In genomic region chr19:35377656-35378055, GRCh38 we compare ENCODE assay signal across 27 cellular contexts. TPM values are rescaled to one million over a fixed set of nuclear protein-coding genes. Genes with fewer than 3 reads are reported as not detected.
DNase-seq lines count a peak whose midpoint lies in the region; ATAC-seq, FAIRE-seq and TF ChIP-seq lines count a peak whose summit lies in the region.
"Had no signal": no experiment of that assay in that cellular context is flagged by ENCODE, and none has a peak within 500 bp of the region (broad histone marks: within the 10 kb centered on the region; RNA-seq: fewer than 3 reads in every experiment).

No MANE protein-coding gene starts in this region.

- CTCF ChIA-PET in HepG2 (lab: Yijun Ruan, JAX; ENCODE audit: low intra/inter-chr PET ratio, low total read pairs) = no interaction called here

- intact Hi-C loops in Right ventricle myocardium inferior (cut with DNase I) (no loop called here), right cardiac atrium (cut with DNase I) (no loop called here), HepG2 (cut with micrococcal nuclease; ENCODE audit: unreplicated experiment) (no loop called here), right lobe of liver (cut with DNase I) (no loop called here), esophagus muscularis mucosa (cut with DNase I) (no loop called here)

- no peak overlapping the region for H3K27ac Mint-ChIP-seq in HFFc6
- H3K27ac Mint-ChIP-seq: CD4-positive, CD25-positive, alpha-beta regulatory T cell; CD8-positive, alpha-beta memory T cell; GM23338 had no signal

- no peak for DNase-seq in Right ventricle myocardium inferior (ENCODE audit: missing footprints)
- DNase-seq in right cardiac atrium = no peak
- DNase-seq in HepG2 (ENCODE audit: low spot score) = no peak
- no peak for DNase-seq in right lobe of liver
- DNase-seq in esophagus muscularis mucosa (ENCODE audit: extremely low spot score) = peak; percentile 26
- no peak for DNase-seq in HFFc6
- DNase-seq in GM19240 (ENCODE audit: insufficient read length, low spot score) = no peak
- DNase-seq in tibial nerve (ENCODE audit: low spot score in 2 of 2) = no peak
- DNase-seq: C1 segment of cervical spinal cord; CD4-positive, CD25-positive, alpha-beta regulatory T cell; CD8-positive, alpha-beta memory T cell; COR-L47; DMS 273 treated with DMSO at 0.1 percent for 48 hours; DMS53; DND-41; EL; H7 had no signal

- no peak for TF ChIP-seq CTCF in HepG2 (CRISPR knock-in tag; IDR thresholded peaks at IDR 0.05)
- no peak for TF ChIP-seq CTCF in right lobe of liver (IDR thresholded peaks at IDR 0.05)
- no peak for TF ChIP-seq CTCF in esophagus muscularis mucosa (IDR thresholded peaks at IDR 0.05)
- no peak for TF ChIP-seq CTCF in HFFc6 (IDR thresholded peaks at IDR 0.05)
- TF ChIP-seq CTCF in tibial nerve (IDR thresholded peaks at IDR 0.05) = no peak

- no peaks in the 10 kb centered on the region for H3K36me3 ChIP-seq in HepG2 (replicated peaks in 1 of 2; ENCODE audit: control insufficient read depth in 1 of 2, insufficient read depth in 2 of 2, low read length in 2 of 2)
- H3K36me3 ChIP-seq in right lobe of liver = no peaks in the 10 kb centered on the region
- no peaks in the 10 kb centered on the region for H3K36me3 ChIP-seq in esophagus muscularis mucosa
- no peaks in the 10 kb centered on the region for H3K36me3 ChIP-seq in tibial nerve

- no peaks in the 10 kb centered on the region for H3K79me2 ChIP-seq in HepG2 (ENCODE audit: insufficient read depth, low read length)

- H3K27me3 ChIP-seq in right cardiac atrium (ENCODE audit: control insufficient read depth, insufficient read depth) (no peaks in the 10 kb centered on the region), HepG2 (ENCODE audit: control insufficient read depth in 1 of 2, insufficient read depth in 2 of 2, low read length in 2 of 2) (no peaks in the 10 kb centered on the region), right lobe of liver (no peaks in the 10 kb centered on the region), esophagus muscularis mucosa (peaks cover 0 to 17% (median 0%) of the 10 kb centered on the region in 4 donors), tibial nerve (no peaks in the 10 kb centered on the region)

- no peaks in the 10 kb centered on the region for H3K36me3 Mint-ChIP-seq in HFFc6 (ENCODE audit: low read depth)
- H3K36me3 Mint-ChIP-seq: CD4-positive, CD25-positive, alpha-beta regulatory T cell; CD8-positive, alpha-beta memory T cell; IgD-negative memory B cell had no signal

- POLR2A ChIA-PET in HepG2 (lab: Yijun Ruan, JAX) = interaction anchor here (1.2 kb wide), 1 partner anchor 10 kb away, joined by 6 read pairs; no protein-coding TSS in a partner anchor

- H2AFZ ChIP-seq in HepG2 (ENCODE audit: low read length) = no peak overlapping the region
- H2AFZ ChIP-seq: GM23338 had no signal

- no peak for TF ChIP-seq POLR2A in HepG2 (IDR thresholded peaks at IDR 0.05; ENCODE audit: insufficient read depth in 1 of 2, low read depth in 2 of 2, low read length in 2 of 2)
- no peak for TF ChIP-seq POLR2A in right lobe of liver (IDR thresholded peaks at IDR 0.05)
- no peak for TF ChIP-seq POLR2A in esophagus muscularis mucosa (IDR thresholded peaks at IDR 0.05; ENCODE audit: low read depth)
- no peak for TF ChIP-seq POLR2A in tibial nerve (IDR thresholded peaks at IDR 0.05)

- H3K4me1 Mint-ChIP-seq in HFFc6 (ENCODE audit: low read depth) = no peaks in the 10 kb centered on the region

- BruUV-seq in HepG2 (replicated peaks; lab: Mats Ljungman, UMichigan) = no TSS peak

- H3K27me3 Mint-ChIP-seq in HFFc6 (ENCODE audit: insufficient read depth) = peaks cover 33% of the 10 kb centered on the region

- H3K27ac ChIP-seq in right cardiac atrium (ENCODE audit: low read length) (no peak overlapping the region), HepG2 (ENCODE audit: extremely low read length, insufficient read depth, low read length) (no peak overlapping the region), right lobe of liver (no peak overlapping the region), esophagus muscularis mucosa (replicated peaks in 1 of 4) (no peak overlapping the region), tibial nerve (no peak overlapping the region)
- H3K27ac ChIP-seq: 22Rv1, A549 had no signal

- ATAC-seq in Right ventricle myocardium inferior (peak; percentile 10), right cardiac atrium (no peak), HepG2 (no peak), right lobe of liver (no peak)
- ATAC-seq: A549, HCT116 had no signal

- H3K4me3 ChIP-seq in right cardiac atrium (ENCODE audit: low read length) (no peak overlapping the region), HepG2 (replicated peaks in 1 of 3; ENCODE audit: insufficient read depth in 1 of 3, low read depth in 2 of 3, low read length in 3 of 3) (no peak overlapping the region), right lobe of liver (no peak overlapping the region), esophagus muscularis mucosa (no peak overlapping the region), tibial nerve (no peak overlapping the region)
- H3K4me3 ChIP-seq: A549, GM23338 had no signal

- WGBS in right cardiac atrium = 51% methylated on average over 1 of the region's 1 CpG
- 26% methylated on average over 1 of the region's 1 CpG for WGBS in HepG2 (ENCODE audit: low lambda C conversion rate)
- WGBS in right lobe of liver (ENCODE audit: insufficient coverage, low coverage, low lambda C conversion rate, missing lambda C conversion rate) = 46% methylated on average over 1 of the region's 1 CpG
- WGBS in esophagus muscularis mucosa = 55% methylated on average over 1 of the region's 1 CpG
- WGBS in tibial nerve, 2 donors = 47 to 56% methylated on average over 1 of the region's 1 CpG

- H4K20me1 ChIP-seq in HepG2 (ENCODE audit: insufficient read depth, low read length) = no peaks in the 10 kb centered on the region

- no peak for FAIRE-seq in HepG2 (lab: Jason Lieb, UNC)
- FAIRE-seq: A549, GM12891, GM19239, HTR-8/SVneo had no signal

- in situ Hi-C loops in HepG2 (cut with HindIII; ENCODE audit: extremely low pct_ligation_motif_present, low pct_unique_long_range_greater_than_20kb) = no loop called here

- H3K4me3 Mint-ChIP-seq in HFFc6 = no peak overlapping the region
- H3K4me3 Mint-ChIP-seq: CD4-positive, CD25-positive, alpha-beta regulatory T cell; CD8-positive, alpha-beta memory T cell; GM23338 had no signal

- no peaks in the 10 kb centered on the region for H3K4me1 ChIP-seq in right cardiac atrium (ENCODE audit: control insufficient read depth, insufficient read depth, low read length)
- peaks cover 65% of the 10 kb centered on the region for H3K4me1 ChIP-seq in HepG2 (ENCODE audit: insufficient read depth, low read length)
- no peaks in the 10 kb centered on the region for H3K4me1 ChIP-seq in right lobe of liver
- H3K4me1 ChIP-seq in esophagus muscularis mucosa = no peaks in the 10 kb centered on the region
- H3K4me1 ChIP-seq in tibial nerve = no peaks in the 10 kb centered on the region
- H3K4me1 ChIP-seq: A549 had no signal

- no peak overlapping the region for H3K4me2 ChIP-seq in HepG2 (ENCODE audit: low read depth, low read length)
- H3K4me2 ChIP-seq: A549 had no signal

- no peak for TF ChIP-seq RAD21 in HepG2 (CRISPR knock-in tag; IDR thresholded peaks at IDR 0.05)

- no peak overlapping the region for H3K9ac ChIP-seq in HepG2 (ENCODE audit: insufficient read depth, low read depth, low read length)

- no peaks in the 10 kb centered on the region; the same call in 1 of the 2 replicates for H3K9me3 Mint-ChIP-seq in HFFc6
- H3K9me3 Mint-ChIP-seq: CD8-positive, alpha-beta memory T cell; IgD-negative memory B cell had no signal

- H3K9me3 ChIP-seq in right cardiac atrium (ENCODE audit: control insufficient read depth, low read length) (no peaks in the 10 kb centered on the region), HepG2 (ENCODE audit: low read length) (no peaks in the 10 kb centered on the region), right lobe of liver (no peaks in the 10 kb centered on the region), esophagus muscularis mucosa (peaks cover 0 to 4% (median 2%) of the 10 kb centered on the region in 4 donors), tibial nerve (peaks cover 0 to 9% (median 0%) of the 10 kb centered on the region in 4 donors)

- no peak for TF ChIP-seq EP300 in HepG2 (IDR thresholded peaks at IDR 0.05; ENCODE audit: low read depth in 2 of 2, low read length in 2 of 2)
- no peak for TF ChIP-seq EP300 in HepG2 (CRISPR knock-in tag; IDR thresholded peaks at IDR 0.05; ENCODE audit: borderline replicate concordance)
- no peak for TF ChIP-seq EP300 in esophagus muscularis mucosa (IDR thresholded peaks at IDR 0.05)
- no peak for TF ChIP-seq EP300 in tibial nerve (IDR thresholded peaks at IDR 0.05)

RNA-seq across cellular contexts. Expression of gene GPR42, which starts 6.8 kb away (rescaled TPM):
- not detected for total RNA-seq in Right ventricle myocardium inferior
- total RNA-seq in right cardiac atrium = not detected
- polyA plus RNA-seq in right cardiac atrium = not detected
- not detected in 2 replicates for total RNA-seq in HepG2 (2016; rRNA removed; fragmentation: Illumina TruSeq; extraction: Trizol)
- not detected in 2 replicates for total RNA-seq in HepG2 (2016; cell fraction: cytosol; rRNA removed; fragmentation: Illumina TruSeq; extraction: Trizol; ENCODE audit: low read depth)
- total RNA-seq in HepG2 (2016; cell fraction: insoluble cytoplasmic fraction; rRNA removed; fragmentation: Illumina TruSeq; extraction: Trizol) = not detected in 2 replicates
- not detected in 2 replicates for total RNA-seq in HepG2 (2016; cell fraction: membrane; rRNA removed; fragmentation: Illumina TruSeq; extraction: Trizol)
- total RNA-seq in HepG2 (2016; cell fraction: nucleus; rRNA removed; fragmentation: Illumina TruSeq; extraction: Trizol) = not detected in 2 replicates
- polyA plus RNA-seq in HepG2 (2011; rRNA removed) = not detected in 2 replicates
- polyA plus RNA-seq in HepG2 (2011; cell fraction: cytosol; rRNA removed) = not detected in 2 replicates
- not detected in 2 replicates for polyA plus RNA-seq in HepG2 (2011; cell fraction: nucleus; rRNA removed)
- not detected in 2 replicates for polyA plus RNA-seq in HepG2 (2012)
- not detected in 2 replicates for polyA plus RNA-seq in HepG2 (2016; cell fraction: cytosol; fragmentation: Illumina TruSeq; extraction: Trizol; ENCODE audit: low read depth)
- not detected in 2 replicates for polyA plus RNA-seq in HepG2 (2016; cell fraction: insoluble cytoplasmic fraction; fragmentation: Illumina TruSeq; extraction: Trizol; ENCODE audit: low read depth)
- not detected in 2 replicates for polyA plus RNA-seq in HepG2 (2016; cell fraction: membrane; fragmentation: Illumina TruSeq; extraction: Trizol; ENCODE audit: low read depth)
- not detected in 2 replicates for polyA plus RNA-seq in HepG2 (2016; cell fraction: nucleus; fragmentation: Illumina TruSeq; extraction: Trizol; ENCODE audit: insufficient read depth, low read depth)
- polyA minus RNA-seq in HepG2 (2011; rRNA and poly(A)+ RNA removed; ENCODE audit: low replicate concordance) = not detected in 2 replicates
- not detected in 2 replicates for polyA minus RNA-seq in HepG2 (2011; cell fraction: cytosol; rRNA and poly(A)+ RNA removed)
- not detected in 2 replicates for polyA minus RNA-seq in HepG2 (2011; cell fraction: nucleus; rRNA and poly(A)+ RNA removed)
- not detected for total RNA-seq in right lobe of liver
- total RNA-seq in esophagus muscularis mucosa = under 1 TPM in 1 of 4 donors, not detected in 3; 0.17 TPM
- not detected for total RNA-seq in HFFc6 (2021; fragmentation: NEBNext Ultra II Directional; extraction: Animal tissue kit (Norgen Biotek cat#: 25700))
- not detected for total RNA-seq in tibial nerve
- total RNA-seq: CD4-positive, CD25-positive, alpha-beta regulatory T cell; CD8-positive, alpha-beta memory T cell; G401; GM23338; H7 had no signal
- polyA plus RNA-seq: A549; AG04450; CD4-positive, CD25-positive, alpha-beta regulatory T cell; CD8-positive, alpha-beta memory T cell; GM23338; IgD-negative memory B cell had no signal

RNA-seq across cellular contexts. Expression of gene FFAR3, which starts 19.4 kb away (rescaled TPM):
- total RNA-seq in Right ventricle myocardium inferior (0.14 TPM), right cardiac atrium (under 1 TPM in 1 of 4 donors, not detected in 3; 0.31 TPM), HepG2 (2016; rRNA removed; fragmentation: Illumina TruSeq; extraction: Trizol) (not detected in 2 replicates), right lobe of liver (under 1 TPM in 1 of 6 experiments, not detected in 5; 0.27 TPM), esophagus muscularis mucosa (1 to 10 TPM in 1 of 4 donors, under 1 TPM in 1, not detected in 2; 0.17 to 2.3 TPM), tibial nerve (under 1 TPM in 1 of 4 donors, not detected in 3; 0.87 TPM)
- polyA plus RNA-seq in right cardiac atrium (0.05 TPM), HepG2 (2011; rRNA removed) (not detected in 2 replicates)
- total RNA-seq in HepG2 (2016; cell fraction: cytosol; rRNA removed; fragmentation: Illumina TruSeq; extraction: Trizol; ENCODE audit: low read depth) = not detected in 2 replicates
- not detected in 2 replicates for total RNA-seq in HepG2 (2016; cell fraction: insoluble cytoplasmic fraction; rRNA removed; fragmentation: Illumina TruSeq; extraction: Trizol)
- not detected in 2 replicates for total RNA-seq in HepG2 (2016; cell fraction: membrane; rRNA removed; fragmentation: Illumina TruSeq; extraction: Trizol)
- not detected in 2 replicates for total RNA-seq in HepG2 (2016; cell fraction: nucleus; rRNA removed; fragmentation: Illumina TruSeq; extraction: Trizol)
- polyA plus RNA-seq in HepG2 (2011; cell fraction: cytosol; rRNA removed) = not detected in 2 replicates
- polyA plus RNA-seq in HepG2 (2011; cell fraction: nucleus; rRNA removed) = not detected in 2 replicates
- polyA plus RNA-seq in HepG2 (2012) = not detected in 2 replicates
- not detected in 2 replicates for polyA plus RNA-seq in HepG2 (2016; cell fraction: cytosol; fragmentation: Illumina TruSeq; extraction: Trizol; ENCODE audit: low read depth)
- not detected in 2 replicates for polyA plus RNA-seq in HepG2 (2016; cell fraction: insoluble cytoplasmic fraction; fragmentation: Illumina TruSeq; extraction: Trizol; ENCODE audit: low read depth)
- not detected in 2 replicates for polyA plus RNA-seq in HepG2 (2016; cell fraction: membrane; fragmentation: Illumina TruSeq; extraction: Trizol; ENCODE audit: low read depth)
- polyA plus RNA-seq in HepG2 (2016; cell fraction: nucleus; fragmentation: Illumina TruSeq; extraction: Trizol; ENCODE audit: insufficient read depth, low read depth) = not detected in 2 replicates
- not detected in 2 replicates for polyA minus RNA-seq in HepG2 (2011; rRNA and poly(A)+ RNA removed; ENCODE audit: low replicate concordance)
- polyA minus RNA-seq in HepG2 (2011; cell fraction: cytosol; rRNA and poly(A)+ RNA removed) = not detected in 2 replicates
- polyA minus RNA-seq in HepG2 (2011; cell fraction: nucleus; rRNA and poly(A)+ RNA removed) = not detected in 2 replicates
- total RNA-seq in HFFc6 (2021; fragmentation: NEBNext Ultra II Directional; extraction: Animal tissue kit (Norgen Biotek cat#: 25700)) = not detected
- total RNA-seq: CD8-positive, alpha-beta memory T cell; G401; H7 had no signal
- polyA plus RNA-seq: A549; AG04450; CD8-positive, alpha-beta memory T cell; GM23338; IgD-negative memory B cell had no signal

RNA-seq across cellular contexts. Expression of gene FFAR1, which starts 30.0 kb away (rescaled TPM):
- not detected for total RNA-seq in Right ventricle myocardium inferior
- not detected for total RNA-seq in right cardiac atrium
- polyA plus RNA-seq in right cardiac atrium = not detected
- not detected in 2 replicates for total RNA-seq in HepG2 (2016; rRNA removed; fragmentation: Illumina TruSeq; extraction: Trizol)
- total RNA-seq in HepG2 (2016; cell fraction: cytosol; rRNA removed; fragmentation: Illumina TruSeq; extraction: Trizol; ENCODE audit: low read depth) = 0.09 TPM in 1 of 2 replicates, not detected in the other
- total RNA-seq in HepG2 (2016; cell fraction: insoluble cytoplasmic fraction; rRNA removed; fragmentation: Illumina TruSeq; extraction: Trizol) = not detected in 2 replicates
- not detected in 2 replicates for total RNA-seq in HepG2 (2016; cell fraction: membrane; rRNA removed; fragmentation: Illumina TruSeq; extraction: Trizol)
- not detected in 2 replicates for total RNA-seq in HepG2 (2016; cell fraction: nucleus; rRNA removed; fragmentation: Illumina TruSeq; extraction: Trizol)
- not detected in 2 replicates for polyA plus RNA-seq in HepG2 (2011; rRNA removed)
- polyA plus RNA-seq in HepG2 (2011; cell fraction: cytosol; rRNA removed) = not detected in 2 replicates
- polyA plus RNA-seq in HepG2 (2011; cell fraction: nucleus; rRNA removed) = not detected in 2 replicates
- polyA plus RNA-seq in HepG2 (2012) = not detected in 2 replicates
- not detected in 2 replicates for polyA plus RNA-seq in HepG2 (2016; cell fraction: cytosol; fragmentation: Illumina TruSeq; extraction: Trizol; ENCODE audit: low read depth)
- polyA plus RNA-seq in HepG2 (2016; cell fraction: insoluble cytoplasmic fraction; fragmentation: Illumina TruSeq; extraction: Trizol; ENCODE audit: low read depth) = not detected in 2 replicates
- not detected in 2 replicates for polyA plus RNA-seq in HepG2 (2016; cell fraction: membrane; fragmentation: Illumina TruSeq; extraction: Trizol; ENCODE audit: low read depth)
- not detected in 2 replicates for polyA plus RNA-seq in HepG2 (2016; cell fraction: nucleus; fragmentation: Illumina TruSeq; extraction: Trizol; ENCODE audit: insufficient read depth, low read depth)
- polyA minus RNA-seq in HepG2 (2011; rRNA and poly(A)+ RNA removed; ENCODE audit: low replicate concordance) = not detected in 2 replicates
- polyA minus RNA-seq in HepG2 (2011; cell fraction: cytosol; rRNA and poly(A)+ RNA removed) = not detected in 2 replicates
- not detected in 2 replicates for polyA minus RNA-seq in HepG2 (2011; cell fraction: nucleus; rRNA and poly(A)+ RNA removed)
- not detected for total RNA-seq in right lobe of liver
- total RNA-seq in esophagus muscularis mucosa = not detected
- total RNA-seq in HFFc6 (2021; fragmentation: NEBNext Ultra II Directional; extraction: Animal tissue kit (Norgen Biotek cat#: 25700)) = not detected
- total RNA-seq in tibial nerve = under 1 TPM in 1 of 4 donors, not detected in 3; 0.59 TPM
- total RNA-seq: CD4-positive, CD25-positive, alpha-beta regulatory T cell; CD8-positive, alpha-beta memory T cell; G401; GM23338; H7 had no signal
- polyA plus RNA-seq: A549; AG04450; CD4-positive, CD25-positive, alpha-beta regulatory T cell; CD8-positive, alpha-beta memory T cell; GM23338 had no signal

RNA-seq across cellular contexts. Expression of gene CD22, which starts 48.7 kb away (rescaled TPM):
- total RNA-seq in Right ventricle myocardium inferior (0.19 TPM), right cardiac atrium (under 1 TPM; 0.54 to 0.80 (median 0.72) TPM), HepG2 (2016; rRNA removed; fragmentation: Illumina TruSeq; extraction: Trizol) (0.49 and 0.71 TPM in 2 replicates), right lobe of liver (1 to 10 TPM in 3 of 6 experiments, under 1 TPM in 3; 0.39 to 1.3 (median 0.96) TPM), esophagus muscularis mucosa (10 to 100 TPM in 1 of 4 donors, 1 to 10 TPM in 3; 2.3 to 12.5 (median 3.7) TPM), tibial nerve (10 to 100 TPM in 3 of 4 donors, 1 to 10 TPM in 1; 7.2 to 22.8 (median 13.4) TPM)
- polyA plus RNA-seq in right cardiac atrium (0.20 TPM), HepG2 (2011; rRNA removed) (0.98 and 1.7 TPM in 2 replicates)
- total RNA-seq in HepG2 (2016; cell fraction: cytosol; rRNA removed; fragmentation: Illumina TruSeq; extraction: Trizol; ENCODE audit: low read depth) = 0.53 and 1.0 TPM in 2 replicates
- 0.40 and 0.97 TPM in 2 replicates for total RNA-seq in HepG2 (2016; cell fraction: insoluble cytoplasmic fraction; rRNA removed; fragmentation: Illumina TruSeq; extraction: Trizol)
- total RNA-seq in HepG2 (2016; cell fraction: membrane; rRNA removed; fragmentation: Illumina TruSeq; extraction: Trizol) = 0.62 and 0.93 TPM in 2 replicates
- total RNA-seq in HepG2 (2016; cell fraction: nucleus; rRNA removed; fragmentation: Illumina TruSeq; extraction: Trizol) = 2.8 and 3.5 TPM in 2 replicates
- 0.49 and 0.85 TPM in 2 replicates for polyA plus RNA-seq in HepG2 (2011; cell fraction: cytosol; rRNA removed)
- 1.8 and 2.5 TPM in 2 replicates for polyA plus RNA-seq in HepG2 (2011; cell fraction: nucleus; rRNA removed)
- 0.66 and 0.72 TPM in 2 replicates for polyA plus RNA-seq in HepG2 (2012)
- 0.19 and 0.31 TPM in 2 replicates for polyA plus RNA-seq in HepG2 (2016; cell fraction: cytosol; fragmentation: Illumina TruSeq; extraction: Trizol; ENCODE audit: low read depth)
- 0.82 and 1.2 TPM in 2 replicates for polyA plus RNA-seq in HepG2 (2016; cell fraction: insoluble cytoplasmic fraction; fragmentation: Illumina TruSeq; extraction: Trizol; ENCODE audit: low read depth)
- 0.36 and 0.50 TPM in 2 replicates for polyA plus RNA-seq in HepG2 (2016; cell fraction: membrane; fragmentation: Illumina TruSeq; extraction: Trizol; ENCODE audit: low read depth)
- polyA plus RNA-seq in HepG2 (2016; cell fraction: nucleus; fragmentation: Illumina TruSeq; extraction: Trizol; ENCODE audit: insufficient read depth, low read depth) = 3.9 and 6.0 TPM in 2 replicates
- 1.6 and 2.4 TPM in 2 replicates for polyA minus RNA-seq in HepG2 (2011; rRNA and poly(A)+ RNA removed; ENCODE audit: low replicate concordance)
- 1.5 TPM in 1 of 2 replicates, not detected in the other for polyA minus RNA-seq in HepG2 (2011; cell fraction: cytosol; rRNA and poly(A)+ RNA removed)
- 0.64 and 0.99 TPM in 2 replicates for polyA minus RNA-seq in HepG2 (2011; cell fraction: nucleus; rRNA and poly(A)+ RNA removed)
- under 1 TPM in 4 of 6 experiments, not detected in 2; 0.24 to 0.59 (median 0.57) TPM for total RNA-seq in HFFc6 (2021; fragmentation: NEBNext Ultra II Directional; extraction: Animal tissue kit (Norgen Biotek cat#: 25700))
- total RNA-seq: G401, H7 had no signal
- polyA plus RNA-seq: AG04450; CD8-positive, alpha-beta memory T cell had no signal
